Comparison of ENCODE assay signal across 17 cellular contexts in the genomic region with DNA sequence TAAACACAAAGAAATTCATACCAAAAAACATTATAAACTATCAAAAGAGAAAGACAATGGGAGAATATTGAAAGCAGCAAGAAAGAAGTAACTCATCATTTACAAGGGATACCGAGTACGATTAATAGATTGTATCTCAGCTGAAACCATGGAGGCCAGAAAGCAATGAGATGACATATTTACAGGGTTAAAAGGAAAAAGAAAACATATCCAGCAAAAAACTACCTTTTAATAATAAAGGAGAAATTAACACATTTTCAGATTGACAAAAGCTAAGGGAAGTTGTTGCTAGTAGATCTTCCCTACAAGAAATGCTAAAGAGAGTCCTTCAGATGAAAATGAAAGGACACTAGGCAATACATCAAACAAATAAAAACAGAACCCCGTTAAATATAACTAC.
DNase-seq lines count a peak whose midpoint lies in the region; ATAC-seq and TF ChIP-seq lines count a peak whose summit lies in the region.
"Had no signal": no experiment of that assay in that cellular context is flagged by ENCODE, and none has a peak within 500 bp of the region (broad histone marks: within the 10 kb centered on the region; RNA-seq: fewer than 3 reads in every experiment).

No MANE protein-coding gene starts in this region.

- H4K20me1 ChIP-seq in GM23338 (replicated peaks; ENCODE audit: insufficient read depth) (peaks cover 3% of the 10 kb centered on the region; the same call in 1 of the 2 replicates), neural cell (ENCODE audit: insufficient read depth) (no peaks in the 10 kb centered on the region)
- H4K20me1 ChIP-seq: BLaER1 treated with 17β-estradiol and CSF1 and Interleukin-3, amounts not matched to agents 10 nM and 100 nM had no signal

- no peak overlapping the region for H3K9ac ChIP-seq in neural cell (ENCODE audit: low read length)
- H3K9ac ChIP-seq: BLaER1 treated with 17β-estradiol and CSF1 and Interleukin-3, amounts not matched to agents 10 nM and 100 nM had no signal

- H3K9me3 Mint-ChIP-seq in GM23338: 0 out of 3 replicates have a peak, but pooled peaks cover 5% of the 10 kb centered on the region
- H3K9me3 Mint-ChIP-seq: CD4-positive, alpha-beta T cell; CD8-positive, alpha-beta T cell had no signal

- H3K4me2 ChIP-seq in GM23338 (peak overlapping the region; percentile 23; the same call in 1 of the 2 replicates), neural cell (ENCODE audit: low read length) (no peak overlapping the region)
- H3K4me2 ChIP-seq: A549; BLaER1 treated with 17β-estradiol and CSF1 and Interleukin-3, amounts not matched to agents 10 nM and 100 nM had no signal

- peaks cover 51% of the 10 kb centered on the region for H3K4me1 Mint-ChIP-seq in GM23338
- H3K4me1 Mint-ChIP-seq: B cell had no signal

- H3K27me3 Mint-ChIP-seq in GM23338 (ENCODE audit: insufficient read depth, low read depth, poor library complexity): peaks cover 9% of the 10 kb centered on the region

- H3K4me1 ChIP-seq in GM23338 (ENCODE audit: insufficient read depth): peaks cover 66% of the 10 kb centered on the region
- H3K4me1 ChIP-seq in gastrocnemius medialis: no peaks in the 10 kb centered on the region
- H3K4me1 ChIP-seq: Caco-2 had no signal

- no peak for TF ChIP-seq RAD21 in neural cell (conservative IDR thresholded peaks at IDR 0.05)

- peaks cover 21% of the 10 kb centered on the region for H3K79me2 ChIP-seq in GM23338 (replicated peaks; ENCODE audit: insufficient read depth)
- H3K79me2 ChIP-seq in neural cell (replicated peaks; ENCODE audit: insufficient read depth, low read length): no peaks in the 10 kb centered on the region

- in situ Hi-C loops in gastrocnemius medialis (cut with MboI; ENCODE audit: low sequenced_read_pairs in 4 of 4): no loop called here

- no peak overlapping the region for H3K4me3 Mint-ChIP-seq in GM23338
- H3K4me3 Mint-ChIP-seq: B cell; CD4-positive, alpha-beta T cell; CD8-positive, alpha-beta T cell had no signal

- no peak for TF ChIP-seq POLR2A in gastrocnemius medialis (IDR thresholded peaks at IDR 0.05)

- no peaks in the 10 kb centered on the region for H3K27me3 ChIP-seq in GM23338 (ENCODE audit: insufficient read depth)
- no peaks in the 10 kb centered on the region for H3K27me3 ChIP-seq in neural cell (ENCODE audit: insufficient read depth, low read depth, low read length)
- H3K27me3 ChIP-seq in gastrocnemius medialis: no peaks in the 10 kb centered on the region
- H3K27me3 ChIP-seq: BLaER1 treated with 17β-estradiol and CSF1 and Interleukin-3, amounts not matched to agents 10 nM and 100 nM had no signal

- H3K4me3 ChIP-seq in GM23338 (no peak overlapping the region), neural cell (ENCODE audit: low read length) (no peak overlapping the region), gastrocnemius medialis (no peak overlapping the region)
- H3K4me3 ChIP-seq: A549; BLaER1 treated with 17β-estradiol and CSF1 and Interleukin-3, amounts not matched to agents 10 nM and 100 nM had no signal

- H3K36me3 Mint-ChIP-seq in GM23338 (ENCODE audit: low read depth): peaks cover 56% of the 10 kb centered on the region
- H3K36me3 Mint-ChIP-seq: CD8-positive, alpha-beta T cell had no signal

- no peaks in the 10 kb centered on the region for H3K9me2 ChIP-seq in GM23338 (ENCODE audit: insufficient read depth)
- H3K9me2 ChIP-seq in neural cell (ENCODE audit: insufficient read depth, low read length): no peaks in the 10 kb centered on the region

- H3F3A ChIP-seq in GM23338 (replicated peaks; ENCODE audit: low read depth) (peaks cover 7% of the 10 kb centered on the region; the same call in 1 of the 2 replicates), neural cell (ENCODE audit: insufficient read depth, low read length, poor library complexity, severe bottlenecking) (no peaks in the 10 kb centered on the region)

- peaks cover 25% of the 10 kb centered on the region; the same call in 1 of the 2 replicates for H3K36me3 ChIP-seq in GM23338 (ENCODE audit: insufficient read depth)
- H3K36me3 ChIP-seq in neural cell (ENCODE audit: insufficient read depth, low read length): no peaks in the 10 kb centered on the region
- no peaks in the 10 kb centered on the region for H3K36me3 ChIP-seq in gastrocnemius medialis
- H3K36me3 ChIP-seq: BLaER1 treated with 17β-estradiol and CSF1 and Interleukin-3, amounts not matched to agents 10 nM and 100 nM had no signal

- DNase-seq in GM23338 (ENCODE audit: low spot score): no peak
- no peak for DNase-seq in gastrocnemius medialis
- no peak for DNase-seq in NCI-H774 (lab: John Stamatoyannopoulos, UW)
- no peak for DNase-seq in ureter (ENCODE audit: low spot score)
- DNase-seq: AML-193; Caco-2; Calu3; CD4-positive, alpha-beta T cell; CD8-positive, alpha-beta T cell; DMS79 treated with DMSO at 0.1 percent for 48 hours; GF-D8 had no signal

- H3K9me3 ChIP-seq in neural cell (ENCODE audit: low read length) (no peaks in the 10 kb centered on the region), gastrocnemius medialis (no peaks in the 10 kb centered on the region)
- H3K9me3 ChIP-seq: A549; BLaER1 treated with 17β-estradiol and CSF1 and Interleukin-3, amounts not matched to agents 10 nM and 100 nM; Caco-2 had no signal

- ATAC-seq in GM23338: no peak
- no peak for ATAC-seq in gastrocnemius medialis
- ATAC-seq: A549; CD8-positive, alpha-beta T cell had no signal

- no peak overlapping the region for H3K27ac Mint-ChIP-seq in GM23338
- H3K27ac Mint-ChIP-seq: B cell; CD4-positive, alpha-beta T cell; CD8-positive, alpha-beta T cell had no signal

- intact Hi-C loops in gastrocnemius medialis (cut with DNase I; ENCODE audit: low total_unique reads): no loop called here

- no peak for TF ChIP-seq CTCF in GM23338 (conservative IDR thresholded peaks at IDR 0.05; ENCODE audit: low read depth in 2 of 2)
- TF ChIP-seq CTCF in VCaP (conservative IDR thresholded peaks at IDR 0.05): no peak
- no peak for TF ChIP-seq CTCF in neural cell (IDR thresholded peaks at IDR 0.05; ENCODE audit: poor library complexity, severe bottlenecking)
- no peak for TF ChIP-seq CTCF in gastrocnemius medialis (IDR thresholded peaks at IDR 0.05 in 4 of 5, conservative IDR thresholded peaks at IDR 0.05 in 1 of 5)

- H3K27ac ChIP-seq in GM23338 (ENCODE audit: low read depth) (no peak overlapping the region), VCaP (peak overlapping the region; percentile 94; the same call in 1 of the 2 replicates), neural cell (ENCODE audit: low read length) (peak overlapping the region; percentile 53), gastrocnemius medialis (no peak overlapping the region)
- H3K27ac ChIP-seq: A549; BLaER1 treated with 17β-estradiol and CSF1 and Interleukin-3, amounts not matched to agents 10 nM and 100 nM; C4-2B had no signal

- H2AFZ ChIP-seq in GM23338: no peak overlapping the region
- H2AFZ ChIP-seq in neural cell (ENCODE audit: low read depth, low read length): no peak overlapping the region

- TF ChIP-seq EP300 in neural cell (conservative IDR thresholded peaks at IDR 0.05; ENCODE audit: poor library complexity, severe bottlenecking): no peak

TF ChIP-seq in GM23338, 12 proteins besides CTCF, POLR2A, EP300 and RAD21 (continues in another document):
- TF ChIP-seq, protein P1, sequence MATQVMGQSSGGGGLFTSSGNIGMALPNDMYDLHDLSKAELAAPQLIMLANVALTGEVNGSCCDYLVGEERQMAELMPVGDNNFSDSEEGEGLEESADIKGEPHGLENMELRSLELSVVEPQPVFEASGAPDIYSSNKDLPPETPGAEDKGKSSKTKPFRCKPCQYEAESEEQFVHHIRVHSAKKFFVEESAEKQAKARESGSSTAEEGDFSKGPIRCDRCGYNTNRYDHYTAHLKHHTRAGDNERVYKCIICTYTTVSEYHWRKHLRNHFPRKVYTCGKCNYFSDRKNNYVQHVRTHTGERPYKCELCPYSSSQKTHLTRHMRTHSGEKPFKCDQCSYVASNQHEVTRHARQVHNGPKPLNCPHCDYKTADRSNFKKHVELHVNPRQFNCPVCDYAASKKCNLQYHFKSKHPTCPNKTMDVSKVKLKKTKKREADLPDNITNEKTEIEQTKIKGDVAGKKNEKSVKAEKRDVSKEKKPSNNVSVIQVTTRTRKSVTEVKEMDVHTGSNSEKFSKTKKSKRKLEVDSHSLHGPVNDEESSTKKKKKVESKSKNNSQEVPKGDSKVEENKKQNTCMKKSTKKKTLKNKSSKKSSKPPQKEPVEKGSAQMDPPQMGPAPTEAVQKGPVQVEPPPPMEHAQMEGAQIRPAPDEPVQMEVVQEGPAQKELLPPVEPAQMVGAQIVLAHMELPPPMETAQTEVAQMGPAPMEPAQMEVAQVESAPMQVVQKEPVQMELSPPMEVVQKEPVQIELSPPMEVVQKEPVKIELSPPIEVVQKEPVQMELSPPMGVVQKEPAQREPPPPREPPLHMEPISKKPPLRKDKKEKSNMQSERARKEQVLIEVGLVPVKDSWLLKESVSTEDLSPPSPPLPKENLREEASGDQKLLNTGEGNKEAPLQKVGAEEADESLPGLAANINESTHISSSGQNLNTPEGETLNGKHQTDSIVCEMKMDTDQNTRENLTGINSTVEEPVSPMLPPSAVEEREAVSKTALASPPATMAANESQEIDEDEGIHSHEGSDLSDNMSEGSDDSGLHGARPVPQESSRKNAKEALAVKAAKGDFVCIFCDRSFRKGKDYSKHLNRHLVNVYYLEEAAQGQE (IDR thresholded peaks at IDR 0.05; ENCODE audit: unreplicated experiment): no peak

TF ChIP-seq in neural cell, 6 proteins besides CTCF, POLR2A, EP300 and RAD21 (continues in another document):
- TF ChIP-seq SMC3 (conservative IDR thresholded peaks at IDR 0.05; ENCODE audit: poor library complexity): no peak
- no peak for TF ChIP-seq TAF1 (IDR thresholded peaks at IDR 0.05; ENCODE audit: low read depth)

Comparison
In these comparisons a context has a peak if more than half of its experiments do, and no peak if none do; other contexts are left out.
1. H3K27ac ChIP-seq: peak in VCaP (single experiment) and neural cell (single experiment); none in GM23338 (single experiment) and gastrocnemius medialis (0 of 4).